Comparison of ENCODE assay signal across 7 cellular contexts in the genomic region with DNA sequence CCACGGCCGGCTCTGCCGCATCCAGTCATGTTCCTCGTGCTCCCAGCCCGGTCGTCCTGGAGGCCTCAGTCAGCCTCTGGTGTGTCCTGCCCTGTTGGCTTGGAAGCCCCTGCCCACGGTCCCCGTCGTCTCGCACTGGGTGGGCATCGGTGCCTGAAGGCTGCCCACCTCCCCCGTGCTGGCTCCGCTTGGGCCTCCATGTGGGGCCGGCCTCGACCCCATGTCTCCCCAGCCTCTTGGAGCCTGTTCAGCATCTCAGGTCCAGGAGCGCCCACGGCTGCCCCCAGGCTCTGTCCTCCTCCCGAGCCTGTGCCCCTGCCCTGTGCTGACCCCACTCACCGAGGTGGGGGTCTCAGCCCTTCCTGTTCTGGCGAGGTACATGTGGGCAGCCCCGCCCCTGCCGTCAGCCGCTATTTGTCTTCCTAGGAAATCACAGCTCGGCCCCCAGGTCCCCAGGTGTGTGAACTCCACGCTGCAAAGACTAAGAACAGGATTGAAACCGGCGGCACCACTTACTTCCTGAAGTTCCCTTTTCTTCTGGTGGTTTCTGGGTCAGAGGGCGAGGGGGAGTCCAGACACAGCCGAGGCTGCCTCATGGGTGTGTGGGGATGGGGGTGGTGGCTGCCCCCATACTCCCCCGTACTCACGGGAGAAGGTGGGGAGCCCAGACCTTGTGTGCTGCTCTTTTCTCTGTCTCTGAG.
DNase-seq lines count a peak whose midpoint lies in the region; ATAC-seq, FAIRE-seq and TF ChIP-seq lines count a peak whose summit lies in the region.
"Not testable (repeated sequence)": the region's sequence is repeated elsewhere in the genome, so short reads cannot be mapped to it uniquely, and the experiment has no call there.

No MANE protein-coding gene starts in this region.

- not testable (repeated sequence) for BruUV-seq in GM12878 (replicated peaks; lab: Mats Ljungman, UMichigan)

- not testable (repeated sequence) for H2AFZ ChIP-seq in GM12878 (ENCODE audit: control insufficient read depth, low read depth, low read length)

- not testable (repeated sequence) for FAIRE-seq in GM12878 (lab: Jason Lieb, UNC)

- H3K4me3 ChIP-seq in GM12878: not testable (repeated sequence)

- not testable (repeated sequence) for H3K4me1 Mint-ChIP-seq in T-helper 17 cell

- H3K27ac Mint-ChIP-seq in T-helper 17 cell: not testable (repeated sequence)

- not testable (repeated sequence) for H3K36me3 Mint-ChIP-seq in T-helper 17 cell (ENCODE audit: low read depth)

- not testable (repeated sequence) for TF ChIP-seq CTCF in GM13977 (IDR thresholded peaks at IDR 0.05; ENCODE audit: extremely low read depth, insufficient read depth, missing control alignments); GM12878 (IDR thresholded peaks at IDR 0.05 in 2 of 3, conservative IDR thresholded peaks at IDR 0.05 in 1 of 3; ENCODE audit: control insufficient read depth in 2 of 3, extremely low read depth in 1 of 3, insufficient read depth in 1 of 3, low read depth in 3 of 3, low read length in 3 of 3)

- 0 out of 2 replicates have a peak overlapping the region, but pooled peaks have one; percentile 22 for H3K4me2 ChIP-seq in GM12878 (ENCODE audit: control insufficient read depth, insufficient read depth)

- in situ Hi-C loops in GM13977 (cut with MboI; ENCODE audit: low pct_unique_long_range_greater_than_20kb, low sequenced_read_pairs, unreplicated experiment); GM12878 (cut with MboI): not testable (repeated sequence)

- CTCF ChIA-PET in GM12878 (lab: Yijun Ruan, JAX): not testable (repeated sequence)

- SMC1A ChIA-PET in GM12878 (lab: Charles Lee; ENCODE audit: uncharacterized antibody, unreplicated experiment): not testable (repeated sequence)

- H3K36me3 ChIP-seq in GM12878 (ENCODE audit: control insufficient read depth in 2 of 2, insufficient read depth in 2 of 2, low read length in 1 of 2): not testable (repeated sequence)

- not testable (repeated sequence) for TF ChIP-seq EP300 in GM12878 (IDR thresholded peaks at IDR 0.05; ENCODE audit: borderline replicate concordance in 1 of 2, control insufficient read depth in 1 of 2, low read depth in 2 of 2, low read length in 2 of 2)

- H3K9me3 ChIP-seq in T-helper 17 cell (ENCODE audit: control insufficient read depth, low read length, poor library complexity, severe bottlenecking); GM12878 (replicated peaks; ENCODE audit: control insufficient read depth, insufficient read depth, low read length): not testable (repeated sequence)

- H3K9ac ChIP-seq in GM12878 (ENCODE audit: control insufficient read depth, insufficient read depth, low read length): not testable (repeated sequence)

- intact Hi-C loops in GM12878 (cut with micrococcal nuclease; ENCODE audit: unreplicated experiment); posterior vena cava (cut with DNase I): not testable (repeated sequence)

- peak overlapping the region; percentile 67 for H3K4me3 Mint-ChIP-seq in T-helper 17 cell

- DNase-seq in GM13977 (ENCODE audit: low spot score) (peak; percentile 0), islet precursor cell (peak; percentile 29), posterior vena cava (ENCODE audit: low spot score) (peak; percentile 80)
- not testable (repeated sequence) for DNase-seq in T-helper 17 cell; GM12878 (ENCODE audit: low read depth, low spot score)

- ATAC-seq in GM21390 (IDR thresholded peaks at IDR 0.05; ENCODE audit: unreplicated experiment) (peak; percentile 70), HG03196 (IDR thresholded peaks at IDR 0.05; ENCODE audit: unreplicated experiment) (peak; percentile 39), GM12878 (peak; percentile 82)
- ATAC-seq in T-helper 17 cell: not testable (repeated sequence)

- POLR2A ChIA-PET in GM12878 (lab: Charles Lee): not testable (repeated sequence)

- TF ChIP-seq POLR2A in GM12878 (IDR thresholded peaks at IDR 0.05; ENCODE audit: low read depth, low read length): not testable (repeated sequence)

- H3K27ac ChIP-seq in GM12878 (ENCODE audit: control insufficient read depth, insufficient read depth): not testable (repeated sequence)

- not testable (repeated sequence) for H3K79me2 ChIP-seq in GM12878 (ENCODE audit: control insufficient read depth, insufficient read depth, low read length)

- RAD21 ChIA-PET in GM12878 (lab: Charles Lee; ENCODE audit: unreplicated experiment): not testable (repeated sequence)

- not testable (repeated sequence) for H4K20me1 ChIP-seq in GM12878 (ENCODE audit: control insufficient read depth, insufficient read depth)

- peaks cover 12% of the 10 kb centered on the region for H3K27me3 Mint-ChIP-seq in T-helper 17 cell

- not testable (repeated sequence) for TF ChIP-seq RAD21 in GM12878 (IDR thresholded peaks at IDR 0.05; ENCODE audit: insufficient read depth, low read depth, low read length)

- no CpG with 5 or more reads among the region's 31 CpGs for WGBS in GM12878 (ENCODE audit: insufficient coverage, insufficient replicate concordance, low lambda C conversion rate, missing lambda C conversion rate)

- H3K27me3 ChIP-seq in GM12878 (replicated peaks in 1 of 2; ENCODE audit: control insufficient read depth in 2 of 2, insufficient read depth in 2 of 2, low read length in 1 of 2): not testable (repeated sequence)

- H3K4me1 ChIP-seq in GM12878 (ENCODE audit: control insufficient read depth, insufficient read depth, low read length): not testable (repeated sequence)

TF ChIP-seq in GM12878, 131 proteins besides CTCF, POLR2A, EP300 and RAD21:
- peak; percentile 37; the same call in 1 of the 2 replicates for TF ChIP-seq IKZF1 (conservative IDR thresholded peaks at IDR 0.05)
- peak; percentile 18 to 27; a peak in 2 of 4 replicates for TF ChIP-seq IKZF2 (IDR thresholded peaks at IDR 0.05)
- TF ChIP-seq NR2F1 (conservative IDR thresholded peaks at IDR 0.05): peak; percentile 87
- peak; percentile 22; the same call in 1 of the 2 replicates for TF ChIP-seq MTA2 (IDR thresholded peaks at IDR 0.05; ENCODE audit: low read depth)
